21 cellular contexts compared by ENCODE assay signal in the genomic region with DNA sequence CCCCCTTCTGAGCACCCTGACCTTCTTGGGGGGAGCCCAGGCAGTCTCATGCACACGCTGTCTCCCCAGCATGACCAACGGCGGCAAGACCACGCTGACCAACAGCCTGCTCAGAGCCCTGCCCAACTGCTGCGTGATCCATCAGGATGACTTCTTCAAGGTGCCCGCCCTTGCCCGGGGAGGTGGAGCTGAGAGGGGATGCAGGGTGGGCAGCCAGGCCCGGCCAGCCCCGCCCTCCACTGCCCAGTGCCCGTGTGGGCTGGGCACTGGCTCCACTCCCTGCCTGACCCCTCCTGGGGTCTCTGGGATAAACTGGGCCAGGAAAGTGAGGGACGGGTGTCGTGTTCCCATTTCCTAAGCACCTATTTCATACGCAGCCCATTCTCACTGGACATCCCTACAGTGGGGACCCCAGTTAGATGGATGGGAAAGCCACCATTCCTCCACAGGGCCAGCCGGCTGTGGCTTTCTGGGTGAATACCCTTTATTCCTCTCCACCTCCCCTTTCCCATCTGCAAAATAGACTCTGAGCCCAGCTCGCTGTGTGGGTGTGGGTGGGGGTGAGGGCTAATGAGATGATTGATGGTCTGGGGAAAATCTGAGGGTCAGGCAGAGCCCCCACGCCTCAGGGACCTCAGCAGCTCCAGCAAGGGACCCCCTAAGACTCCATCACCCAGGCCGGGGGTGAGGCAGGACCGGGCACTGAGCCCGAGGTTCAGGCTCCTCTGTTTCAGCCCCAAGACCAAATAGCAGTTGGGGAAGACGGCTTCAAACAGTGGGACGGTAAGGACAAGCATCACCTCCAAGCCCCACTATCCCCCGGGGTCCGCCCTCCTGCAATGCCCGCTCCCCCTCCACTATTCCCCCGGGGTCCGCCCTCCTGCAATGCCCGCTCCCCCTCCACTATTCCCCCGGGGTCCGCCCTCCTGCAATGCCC. TPM values are rescaled to one million over a fixed set of nuclear protein-coding genes. Genes with fewer than 3 reads are reported as not detected.
"Had no signal": no experiment of that assay in that cellular context is flagged by ENCODE, and none has a peak within 500 bp of the region (broad histone marks: within the 10 kb centered on the region; RNA-seq: fewer than 3 reads in every experiment).

No MANE protein-coding gene starts in this region.

- H3K9me3 ChIP-seq: breast epithelium had no signal

- H3K4me3 ChIP-seq: breast epithelium had no signal

- H3K36me3 ChIP-seq: breast epithelium had no signal

- H3K4me1 ChIP-seq: breast epithelium had no signal

- DNase-seq: activated CD4-positive, alpha-beta memory T cell treated with anti-CD3 and anti-CD28 coated beads for 36 hours; activated CD4-positive, alpha-beta T cell treated with anti-CD3 and anti-CD28 coated beads, Interleukin-2, amount 10 ng/mL, durations not matched to agents 7 days and 5 days; activated CD4-positive, CD25-positive, alpha-beta regulatory T cell; activated CD8-positive, alpha-beta memory T cell treated with anti-CD3 and anti-CD28 coated beads for 24 hours; activated naive CD4-positive, alpha-beta T cell; activated T-cell treated with anti-CD3 and anti-CD28 coated beads for 4 hours; activated T-cell treated with anti-CD3 and anti-CD28 coated beads, Interleukin-2, amount 50 U/mL, for 72 hours; aorta; central memory CD4-positive, alpha-beta T cell; Kasumi-1; NCI-H1105 treated with DMSO at 0.1 percent for 48 hours; NCI-H1436 treated with DMSO at 0.1 percent for 48 hours; NCI-H187 treated with DMSO at 0.1 percent for 48 hours; NCI-H2081 treated with DMSO at 0.1 percent for 48 hours; NCI-H446; NCI-H524; SIG-M5; T-helper 1 cell had no signal

- ATAC-seq: activated T-cell treated with anti-CD3 and anti-CD28 coated beads, Interleukin-2, amount 50 U/mL, for 72 hours had no signal

- H3K27ac ChIP-seq: breast epithelium, VCaP had no signal

RNA-seq across cellular contexts. Expression of gene NMRK2, which starts 3.9 kb away (rescaled TPM):
- total RNA-seq: activated CD4-positive, alpha-beta memory T cell treated with anti-CD3 and anti-CD28 coated beads for 36 hours; activated CD4-positive, alpha-beta T cell treated with anti-CD3 and anti-CD28 coated beads, Interleukin-2, amount 10 ng/mL, durations not matched to agents 7 days and 5 days; activated T-cell treated with anti-CD3 and anti-CD28 coated beads, Interleukin-2, amount 50 U/mL, for 72 hours; T-helper 2 cell treated with Interferon-gamma antibody and Interleukin-4, amounts not matched to agents 100 ng/mL and 5 ng/mL, for 36 hours had no signal

RNA-seq across cellular contexts. Expression of gene ATCAY, which starts 56.3 kb away (rescaled TPM):
- total RNA-seq: activated CD4-positive, alpha-beta memory T cell treated with anti-CD3 and anti-CD28 coated beads for 36 hours; activated CD4-positive, alpha-beta T cell treated with anti-CD3 and anti-CD28 coated beads, Interleukin-2, amount 10 ng/mL, durations not matched to agents 7 days and 5 days; aorta; T-helper 2 cell treated with Interferon-gamma antibody and Interleukin-4, amounts not matched to agents 100 ng/mL and 5 ng/mL, for 36 hours had no signal
- polyA plus RNA-seq: aorta had no signal
